1 cellular context compared by ENCODE assay signal in genomic region chr11:126679033-126679432, GRCh38.
A peak's percentile ranks its signal among the peaks of the same experiment; 100 is the strongest.
TF ChIP-seq lines count a peak whose summit lies in the region.

No MANE protein-coding gene starts in this region.

TF ChIP-seq in liver, 16 proteins besides CTCF, POLR2A, EP300 and RAD21 (continued from another document):
- no peak for TF ChIP-seq REST (IDR thresholded peaks at IDR 0.05)
- peak; percentile 19 to 33 for TF ChIP-seq HNF4A (conservative IDR thresholded peaks at IDR 0.05)
- TF ChIP-seq SP1 (IDR thresholded peaks at IDR 0.05): no peak
- TF ChIP-seq YY1 (IDR thresholded peaks at IDR 0.05): no peak
- TF ChIP-seq, protein P1, sequence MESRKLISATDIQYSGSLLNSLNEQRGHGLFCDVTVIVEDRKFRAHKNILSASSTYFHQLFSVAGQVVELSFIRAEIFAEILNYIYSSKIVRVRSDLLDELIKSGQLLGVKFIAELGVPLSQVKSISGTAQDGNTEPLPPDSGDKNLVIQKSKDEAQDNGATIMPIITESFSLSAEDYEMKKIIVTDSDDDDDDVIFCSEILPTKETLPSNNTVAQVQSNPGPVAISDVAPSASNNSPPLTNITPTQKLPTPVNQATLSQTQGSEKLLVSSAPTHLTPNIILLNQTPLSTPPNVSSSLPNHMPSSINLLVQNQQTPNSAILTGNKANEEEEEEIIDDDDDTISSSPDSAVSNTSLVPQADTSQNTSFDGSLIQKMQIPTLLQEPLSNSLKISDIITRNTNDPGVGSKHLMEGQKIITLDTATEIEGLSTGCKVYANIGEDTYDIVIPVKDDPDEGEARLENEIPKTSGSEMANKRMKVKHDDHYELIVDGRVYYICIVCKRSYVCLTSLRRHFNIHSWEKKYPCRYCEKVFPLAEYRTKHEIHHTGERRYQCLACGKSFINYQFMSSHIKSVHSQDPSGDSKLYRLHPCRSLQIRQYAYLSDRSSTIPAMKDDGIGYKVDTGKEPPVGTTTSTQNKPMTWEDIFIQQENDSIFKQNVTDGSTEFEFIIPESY (IDR thresholded peaks at IDR 0.05): no peak
- TF ChIP-seq EGR1 (IDR thresholded peaks at IDR 0.05; ENCODE audit: low read depth in 2 of 2): no peak
- no peak for TF ChIP-seq FOXA2 (IDR thresholded peaks at IDR 0.05)
- no peak for TF ChIP-seq ATF3 (IDR thresholded peaks at IDR 0.05)
- no peak for TF ChIP-seq TAF1 (conservative IDR thresholded peaks at IDR 0.05)
- TF ChIP-seq RXRA (IDR thresholded peaks at IDR 0.05): peak; percentile 18 to 20
- TF ChIP-seq HNF4G (IDR thresholded peaks at IDR 0.05): no peak
- TF ChIP-seq JUND (IDR thresholded peaks at IDR 0.05): no peak
- no peak for TF ChIP-seq NR2F2 (IDR thresholded peaks at IDR 0.05)
